ENCODE assay signal across 8 cellular contexts in the genomic region with DNA sequence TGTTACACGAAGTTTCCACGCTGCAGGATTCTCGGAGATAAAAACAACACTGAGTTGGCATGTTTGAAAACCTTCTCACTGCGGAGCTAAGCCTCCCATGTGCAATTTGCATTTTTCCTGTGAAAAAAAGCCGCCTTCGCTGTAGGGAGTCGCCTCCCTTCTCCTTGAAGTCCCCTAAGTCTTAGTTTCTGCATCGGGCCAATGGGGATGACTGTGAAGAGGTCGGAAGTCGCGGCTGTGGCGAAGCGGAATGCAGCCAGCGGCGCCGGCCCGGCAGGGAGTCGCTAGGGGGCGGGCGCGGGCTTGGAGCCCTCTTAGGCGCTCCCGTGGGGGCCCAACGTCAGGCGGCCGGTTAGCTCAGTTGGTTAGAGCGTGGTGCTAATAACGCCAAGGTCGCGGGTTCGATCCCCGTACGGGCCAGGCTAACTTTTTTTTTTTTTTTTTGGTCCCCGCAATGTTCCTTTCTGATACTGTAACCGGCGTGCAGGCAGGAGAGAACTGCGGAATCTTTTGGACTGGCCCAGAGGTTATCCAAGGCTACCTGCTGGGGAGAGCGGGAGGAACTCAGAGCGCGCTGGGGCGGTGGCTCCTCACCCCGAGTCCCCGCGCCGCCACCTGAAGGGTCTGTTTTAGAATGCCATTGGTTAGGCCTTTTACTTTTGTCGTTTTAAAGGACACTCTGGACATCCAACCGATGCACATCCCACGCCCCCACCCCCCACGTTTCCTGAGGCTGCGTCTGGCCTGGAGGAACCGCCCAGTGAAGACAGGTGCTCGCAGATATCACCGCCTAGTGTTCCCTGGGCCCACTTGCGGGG. TPM values are rescaled to one million over a fixed set of nuclear protein-coding genes. Genes with fewer than 3 reads are reported as not detected.
DNase-seq lines count a peak whose midpoint lies in the region; ATAC-seq and FAIRE-seq lines count a peak whose summit lies in the region.

No MANE protein-coding gene starts in this region.

- no peak for FAIRE-seq in RCC 7860 (lab: Jason Lieb, UNC)

- H3K4me1 Mint-ChIP-seq in naive B cell = peaks cover 41 to 65% (median 62%) of the 10 kb centered on the region in 3 donors
- peaks cover 50% of the 10 kb centered on the region for H3K4me1 Mint-ChIP-seq in stimulated activated effector memory CD8-positive, alpha-beta T cell treated with anti-CD3 and anti-CD28 coated beads, Interleukin-12 subunit alpha, Interleukin-12 subunit beta, amount 100 ng/mL, for 72 hours

- peak overlapping the region; percentile 79 for H3K9ac ChIP-seq in GM23248

- no peaks in the 10 kb centered on the region for H3K36me3 Mint-ChIP-seq in naive B cell
- peaks cover 39% of the 10 kb centered on the region for H3K36me3 Mint-ChIP-seq in stimulated activated effector memory CD8-positive, alpha-beta T cell treated with anti-CD3 and anti-CD28 coated beads, Interleukin-12 subunit alpha, Interleukin-12 subunit beta, amount 100 ng/mL, for 72 hours

- peaks cover 34% of the 10 kb centered on the region for H3K4me1 ChIP-seq in GM23248 (ENCODE audit: insufficient read depth)

- WGBS in GM23248 (ENCODE audit: low coverage in 1 of 2, low lambda C conversion rate in 2 of 2, missing lambda C conversion rate in 2 of 2), 2 experiments = 1 to 2% methylated on average over 51 to 54 of the region's 54 CpGs

- peak overlapping the region; percentile 92 for H2AFZ ChIP-seq in GM23248

- H3K27ac ChIP-seq in GM23248 = peak overlapping the region; percentile 92
- peak overlapping the region; percentile 47 for H3K27ac ChIP-seq in KOPT-K1 (ENCODE audit: low read depth, low read length, poor library complexity, severe bottlenecking)

- peaks cover 0 to 4% (median 0%) of the 10 kb centered on the region in 3 donors for H3K27me3 Mint-ChIP-seq in naive B cell

- DNase-seq in Daoy (ENCODE audit: low read depth) (peak; percentile 97), GM23248 (peak; percentile 97), RCC 7860 (ENCODE audit: low spot score) (peak; percentile 81), activated T-helper 1 cell treated with Interleukin-2 at 50 U/mL for 16 hours (ENCODE audit: low read depth) (peak; percentile 96), fibroblast of gingiva (ENCODE audit: low read depth) (peak; percentile 90), naive B cell (peak; percentile 97)
- peak; percentile 99 to 100 for DNase-seq in stimulated activated effector memory CD8-positive, alpha-beta T cell treated with anti-CD3 and anti-CD28 coated beads, Interleukin-12 subunit alpha, Interleukin-12 subunit beta, amount 100 ng/mL, for 72 hours (ENCODE audit: low spot score in 2 of 2)

- H3K36me3 ChIP-seq in GM23248 (ENCODE audit: low read depth) (no peaks in the 10 kb centered on the region), KOPT-K1 (ENCODE audit: insufficient read depth, low read length) (0 out of 2 replicates have a peak, but pooled peaks cover 2% of the 10 kb centered on the region)

- peak overlapping the region; percentile 72 for H3K4me3 ChIP-seq in GM23248

- peak overlapping the region; percentile 94 to 99 (median 96) for H3K4me3 Mint-ChIP-seq in naive B cell
- peak overlapping the region; percentile 95 for H3K4me3 Mint-ChIP-seq in stimulated activated effector memory CD8-positive, alpha-beta T cell treated with anti-CD3 and anti-CD28 coated beads, Interleukin-12 subunit alpha, Interleukin-12 subunit beta, amount 100 ng/mL, for 72 hours

- H3K9me3 Mint-ChIP-seq in naive B cell = peaks cover 0 to 5% (median 0%) of the 10 kb centered on the region in 7 donors
- H3K9me3 Mint-ChIP-seq in stimulated activated effector memory CD8-positive, alpha-beta T cell treated with anti-CD3 and anti-CD28 coated beads, Interleukin-12 subunit alpha, Interleukin-12 subunit beta, amount 100 ng/mL, for 72 hours = no peaks in the 10 kb centered on the region

- no peaks in the 10 kb centered on the region for H3K27me3 ChIP-seq in GM23248 (replicated peaks; ENCODE audit: insufficient read depth)

- peaks cover 7% of the 10 kb centered on the region for H3K79me2 ChIP-seq in GM23248 (ENCODE audit: insufficient read depth)

- peak; percentile 58 to 61 for ATAC-seq in naive B cell (ENCODE audit: low read depth in 2 of 2)
- ATAC-seq in stimulated activated effector memory CD8-positive, alpha-beta T cell treated with anti-CD3 and anti-CD28 coated beads, Interleukin-12 subunit alpha, Interleukin-12 subunit beta, amount 100 ng/mL, for 72 hours = peak; percentile 80

- no peaks in the 10 kb centered on the region for H4K20me1 ChIP-seq in GM23248 (ENCODE audit: insufficient read depth)

- H3F3A ChIP-seq in GM23248 (ENCODE audit: insufficient read depth) = peaks cover 21% of the 10 kb centered on the region

- in situ Hi-C loops in GM23248 (cut with MboI) = loop anchor here (25.0 kb wide), 1 partner anchor 355 kb away; a partner anchor contains a TSS

- peak overlapping the region; percentile 92 for H3K4me2 ChIP-seq in GM23248 (ENCODE audit: unreplicated experiment)

- H3K27ac Mint-ChIP-seq in naive B cell = peak overlapping the region; percentile 93 to 100 (median 99)
- H3K27ac Mint-ChIP-seq in stimulated activated effector memory CD8-positive, alpha-beta T cell treated with anti-CD3 and anti-CD28 coated beads, Interleukin-12 subunit alpha, Interleukin-12 subunit beta, amount 100 ng/mL, for 72 hours = peak overlapping the region; percentile 100

- no peaks in the 10 kb centered on the region for H3K9me2 ChIP-seq in GM23248 (ENCODE audit: insufficient read depth)

- no peaks in the 10 kb centered on the region for H3K9me3 ChIP-seq in GM23248 (ENCODE audit: low read depth)
- H3K9me3 ChIP-seq in KOPT-K1 (ENCODE audit: insufficient read depth, low read length, poor library complexity, severe bottlenecking) = no peaks in the 10 kb centered on the region

RNA-seq across cellular contexts. Expression of a gene that starts 2.6 kb away (rescaled TPM):
- 8.5 and 14.9 TPM in 2 replicates for total RNA-seq in Daoy (2014; rRNA removed; shearing (Covaris generic))
- total RNA-seq in GM23248 (2014; rRNA removed; shearing (Covaris generic)) = 6.7 and 8.4 TPM in 2 replicates
- polyA plus RNA-seq in GM23248 (2016; fragmentation: Nextera tagmentation; extraction: Ambion mirVana) = 3.5 and 4.2 TPM in 2 replicates
- polyA plus RNA-seq in naive B cell (ENCODE audit: low read depth in 6 of 6) = 10 to 100 TPM in 1 of 6 donors, 1 to 10 TPM in 5; 4.5 to 10.5 (median 5.6) TPM

RNA-seq across cellular contexts. Expression of a gene that starts 12.0 kb away (rescaled TPM):
- total RNA-seq in Daoy (2014; rRNA removed; shearing (Covaris generic)) = 86.9 and 97.0 TPM in 2 replicates
- 34.9 and 43.4 TPM in 2 replicates for total RNA-seq in GM23248 (2014; rRNA removed; shearing (Covaris generic))
- 65.8 and 67.9 TPM in 2 replicates for polyA plus RNA-seq in GM23248 (2016; fragmentation: Nextera tagmentation; extraction: Ambion mirVana)
- 1 to 10 TPM in 3 of 6 donors, under 1 TPM in 2, not detected in 1; 0.64 to 2.0 (median 1.2) TPM for polyA plus RNA-seq in naive B cell (ENCODE audit: low read depth in 6 of 6)

RNA-seq across cellular contexts. Expression of a gene that starts 45.7 kb away (rescaled TPM):
- 68.8 and 81.3 TPM in 2 replicates for total RNA-seq in Daoy (2014; rRNA removed; shearing (Covaris generic))
- total RNA-seq in GM23248 (2014; rRNA removed; shearing (Covaris generic)) = 45.7 and 52.1 TPM in 2 replicates
- 60.3 and 60.5 TPM in 2 replicates for polyA plus RNA-seq in GM23248 (2016; fragmentation: Nextera tagmentation; extraction: Ambion mirVana)
- polyA plus RNA-seq in naive B cell (ENCODE audit: low read depth in 6 of 6) = 10 to 100 TPM; 28.6 to 42.4 (median 34.9) TPM

RNA-seq across cellular contexts. Expression of a gene that starts 45.8 kb away (rescaled TPM):
- total RNA-seq in Daoy (2014; rRNA removed; shearing (Covaris generic)) = 8.8 and 15.3 TPM in 2 replicates
- 10.1 and 15.8 TPM in 2 replicates for total RNA-seq in GM23248 (2014; rRNA removed; shearing (Covaris generic))
- polyA plus RNA-seq in GM23248 (2016; fragmentation: Nextera tagmentation; extraction: Ambion mirVana) (9.1 and 11.4 TPM in 2 replicates), naive B cell (ENCODE audit: low read depth in 6 of 6) (1 to 10 TPM; 2.3 to 6.6 (median 3.1) TPM)

Comparison
In these comparisons a context has a peak if more than half of its experiments do, and no peak if none do; other contexts are left out.
1. Peak in every context shown above with its lines: DNase-seq, ATAC-seq, H3K4me3 ChIP-seq and H3K27ac ChIP-seq.